In genomic region chr13:50062336-50062735, GRCh38 we compare ENCODE assay signal across 1 cellular context. TPM values are rescaled to one million over a fixed set of nuclear protein-coding genes. Genes with fewer than 3 reads are reported as not detected.
"Had no signal": no experiment of that assay in that cellular context is flagged by ENCODE, and none has a peak within 500 bp of the region (broad histone marks: within the 10 kb centered on the region; RNA-seq: fewer than 3 reads in every experiment).

No MANE protein-coding gene starts in this region.

RNA-seq across cellular contexts. Expression of gene KCNRG, which starts 47.1 kb away (rescaled TPM):
- polyA plus RNA-seq: cardiac muscle cell had no signal
